In the genomic region with DNA sequence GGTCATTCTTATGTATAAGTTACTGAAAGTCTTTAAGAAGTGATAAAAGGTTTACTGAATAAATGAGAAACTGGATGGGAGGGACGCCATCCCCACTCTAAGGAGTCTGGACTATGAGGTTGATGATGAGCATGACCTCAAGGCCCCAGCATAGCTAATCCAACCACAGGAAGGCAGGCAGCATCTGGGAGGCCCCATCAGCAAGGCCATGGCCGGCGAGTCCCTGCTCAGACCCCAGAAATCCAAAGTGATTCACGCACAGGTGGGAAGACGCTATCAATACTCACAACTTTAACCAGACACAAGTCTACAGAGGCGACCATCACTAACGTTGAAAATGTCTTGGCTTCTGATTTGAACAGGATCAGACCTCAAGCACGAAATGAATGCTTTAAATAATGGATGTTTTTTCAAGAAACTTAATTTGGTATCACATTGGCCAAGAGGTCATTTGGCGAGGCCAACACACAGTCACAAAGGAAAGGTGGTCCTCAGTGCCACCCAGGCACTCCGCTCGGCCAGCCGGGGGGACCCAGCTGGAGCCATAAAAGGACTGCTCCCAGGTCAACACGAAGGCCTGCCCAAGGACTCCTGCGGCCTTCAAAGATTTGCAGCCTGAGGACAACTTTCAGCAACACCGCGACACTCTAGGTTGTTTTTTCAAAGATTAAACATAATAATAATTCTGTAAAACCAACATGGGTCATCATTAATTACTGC, we compare ENCODE assay signal across 22 cellular contexts.
DNase-seq lines count a peak whose midpoint lies in the region; ATAC-seq and TF ChIP-seq lines count a peak whose summit lies in the region.
"Had no signal": no experiment of that assay in that cellular context is flagged by ENCODE, and none has a peak within 500 bp of the region (broad histone marks: within the 10 kb centered on the region; RNA-seq: fewer than 3 reads in every experiment).

No MANE protein-coding gene starts in this region.

- no peak overlapping the region for H3K27ac Mint-ChIP-seq in activated CD8-positive, alpha-beta memory T cell treated with anti-CD3 and anti-CD28 coated beads, Interleukin-2, amount 10 ng/mL, durations not matched to agents 7 days and 5 days
- no peak overlapping the region for H3K27ac Mint-ChIP-seq in type B pancreatic cell
- no peak overlapping the region for H3K27ac Mint-ChIP-seq in activated CD4-positive, alpha-beta T cell treated with anti-CD3 and anti-CD28 coated beads, Interleukin-2, amount 10 ng/mL, durations not matched to agents 24 days and 14 days
- H3K27ac Mint-ChIP-seq: CD4-positive, alpha-beta memory T cell; GM23338; HFFc6 had no signal

- no peaks in the 10 kb centered on the region for H3K4me1 Mint-ChIP-seq in activated CD8-positive, alpha-beta memory T cell treated with anti-CD3 and anti-CD28 coated beads, Interleukin-2, amount 10 ng/mL, durations not matched to agents 7 days and 5 days
- no peaks in the 10 kb centered on the region for H3K4me1 Mint-ChIP-seq in type B pancreatic cell (ENCODE audit: unreplicated experiment)
- H3K4me1 Mint-ChIP-seq in activated CD4-positive, alpha-beta T cell treated with anti-CD3 and anti-CD28 coated beads, Interleukin-2, amount 10 ng/mL, durations not matched to agents 24 days and 14 days, result no peaks in the 10 kb centered on the region
- H3K4me1 Mint-ChIP-seq: CD14-positive monocyte; CD4-positive, alpha-beta memory T cell; GM23338 had no signal

- CTCF ChIA-PET in activated CD8-positive, alpha-beta memory T cell treated with anti-CD3 and anti-CD28 coated beads, Interleukin-2, amount 10 ng/mL, durations not matched to agents 7 days and 5 days (lab: Charles Lee), result no interaction called here

- H3K9me3 Mint-ChIP-seq in activated CD8-positive, alpha-beta memory T cell treated with anti-CD3 and anti-CD28 coated beads, Interleukin-2, amount 10 ng/mL, durations not matched to agents 7 days and 5 days (ENCODE audit: low read depth), result no peaks in the 10 kb centered on the region
- peaks cover 2% of the 10 kb centered on the region for H3K9me3 Mint-ChIP-seq in type B pancreatic cell
- H3K9me3 Mint-ChIP-seq in activated CD4-positive, alpha-beta T cell treated with anti-CD3 and anti-CD28 coated beads, Interleukin-2, amount 10 ng/mL, durations not matched to agents 24 days and 14 days, result no peaks in the 10 kb centered on the region

- no peaks in the 10 kb centered on the region for H3K4me1 ChIP-seq in sigmoid colon
- H3K4me1 ChIP-seq: BLaER1 had no signal

- TF ChIP-seq CTCF in sigmoid colon (IDR thresholded peaks at IDR 0.05), result no peak
- no peak for TF ChIP-seq CTCF in type B pancreatic cell (conservative IDR thresholded peaks at IDR 0.05)

- no peak for TF ChIP-seq EP300 in sigmoid colon (IDR thresholded peaks at IDR 0.05)

- peaks cover 0 to 5% (median 2%) of the 10 kb centered on the region in 4 donors for H3K9me3 ChIP-seq in sigmoid colon
- H3K9me3 ChIP-seq: BLaER1 had no signal

- no peaks in the 10 kb centered on the region for H3K36me3 ChIP-seq in sigmoid colon
- H3K36me3 ChIP-seq: BLaER1 had no signal

- TF ChIP-seq POLR2A in sigmoid colon (IDR thresholded peaks at IDR 0.05), result no peak

- no peak overlapping the region for H3K4me3 ChIP-seq in sigmoid colon
- H3K4me3 ChIP-seq: BLaER1, GM12878, GM23338 had no signal

- WGBS in sigmoid colon, 2 donors, result 85 to 90% methylated on average over 16 of the region's 16 CpGs

- ATAC-seq in activated CD8-positive, alpha-beta memory T cell treated with anti-CD3 and anti-CD28 coated beads, Interleukin-2, amount 10 ng/mL, durations not matched to agents 7 days and 5 days, result no peak
- ATAC-seq in left lobe of liver (no peak), GM21723 (IDR thresholded peaks at IDR 0.05; ENCODE audit: unreplicated experiment) (no peak)
- ATAC-seq: GM12878, GM23338, HCT116 had no signal

- peak; percentile 11 for DNase-seq in activated CD8-positive, alpha-beta memory T cell treated with anti-CD3 and anti-CD28 coated beads for 24 hours
- DNase-seq in activated CD8-positive, alpha-beta memory T cell treated with anti-CD3 and anti-CD28 coated beads, Interleukin-2, amount 10 ng/mL, durations not matched to agents 7 days and 5 days, result no peak
- DNase-seq in left lobe of liver (ENCODE audit: low spot score), result peak; percentile 21
- peak; percentile 29 for DNase-seq in sigmoid colon
- DNase-seq in type B pancreatic cell (ENCODE audit: extremely low spot score, unreplicated experiment), result peak; percentile 24
- no peak for DNase-seq in activated CD4-positive, alpha-beta T cell treated with anti-CD3 and anti-CD28 coated beads, Interleukin-2, amount 10 ng/mL, durations not matched to agents 24 days and 14 days
- no peak for DNase-seq in GOT3 (lab: John Stamatoyannopoulos, UW)
- DNase-seq: 8988T; CD4-positive, alpha-beta memory T cell; DMS153; DND-41; EL; H7; HFFc6; IMR-90 had no signal

- H3K27me3 Mint-ChIP-seq in activated CD8-positive, alpha-beta memory T cell treated with anti-CD3 and anti-CD28 coated beads, Interleukin-2, amount 10 ng/mL, durations not matched to agents 7 days and 5 days, result no peaks in the 10 kb centered on the region
- peaks cover 26% of the 10 kb centered on the region for H3K27me3 Mint-ChIP-seq in type B pancreatic cell
- H3K27me3 Mint-ChIP-seq in activated CD4-positive, alpha-beta T cell treated with anti-CD3 and anti-CD28 coated beads, Interleukin-2, amount 10 ng/mL, durations not matched to agents 24 days and 14 days, result no peaks in the 10 kb centered on the region

- no peak overlapping the region for H3K4me3 Mint-ChIP-seq in activated CD8-positive, alpha-beta memory T cell treated with anti-CD3 and anti-CD28 coated beads, Interleukin-2, amount 10 ng/mL, durations not matched to agents 7 days and 5 days
- H3K4me3 Mint-ChIP-seq in type B pancreatic cell, result no peak overlapping the region
- no peak overlapping the region for H3K4me3 Mint-ChIP-seq in activated CD4-positive, alpha-beta T cell treated with anti-CD3 and anti-CD28 coated beads, Interleukin-2, amount 10 ng/mL, durations not matched to agents 24 days and 14 days
- H3K4me3 Mint-ChIP-seq: CD14-positive monocyte; CD4-positive, alpha-beta memory T cell; GM23338; HFFc6 had no signal

- H3K36me3 Mint-ChIP-seq in activated CD8-positive, alpha-beta memory T cell treated with anti-CD3 and anti-CD28 coated beads, Interleukin-2, amount 10 ng/mL, durations not matched to agents 7 days and 5 days, result no peaks in the 10 kb centered on the region
- H3K36me3 Mint-ChIP-seq in type B pancreatic cell, result no peaks in the 10 kb centered on the region
- H3K36me3 Mint-ChIP-seq in activated CD4-positive, alpha-beta T cell treated with anti-CD3 and anti-CD28 coated beads, Interleukin-2, amount 10 ng/mL, durations not matched to agents 24 days and 14 days (ENCODE audit: low read depth), result no peaks in the 10 kb centered on the region
- H3K36me3 Mint-ChIP-seq: CD14-positive monocyte; CD4-positive, alpha-beta memory T cell had no signal

- H3K27me3 ChIP-seq in sigmoid colon, result no peaks in the 10 kb centered on the region
- H3K27me3 ChIP-seq: BLaER1 had no signal

- intact Hi-C loops in sigmoid colon (cut with DNase I), result no loop called here
- intact Hi-C loops in activated CD4-positive, alpha-beta T cell treated with anti-CD3 and anti-CD28 coated beads, Interleukin-2, amount 10 ng/mL, durations not matched to agents 24 days and 14 days (cut with micrococcal nuclease), result no loop called here

- no peak overlapping the region for H3K27ac ChIP-seq in sigmoid colon
- H3K27ac ChIP-seq: BLaER1, HL-60 had no signal

Comparison
In these comparisons a context has a peak if more than half of its experiments do, and no peak if none do; other contexts are left out.
1. DNase-seq: peak in activated CD8-positive, alpha-beta memory T cell treated with anti-CD3 and anti-CD28 coated beads for 24 hours (single experiment), left lobe of liver (single experiment), sigmoid colon (single experiment) and type B pancreatic cell (single experiment); none in activated CD8-positive, alpha-beta memory T cell treated with anti-CD3 and anti-CD28 coated beads, Interleukin-2, amount 10 ng/mL, durations not matched to agents 7 days and 5 days (single experiment), activated CD4-positive, alpha-beta T cell treated with anti-CD3 and anti-CD28 coated beads, Interleukin-2, amount 10 ng/mL, durations not matched to agents 24 days and 14 days (single experiment) and GOT3 (single experiment).